ENCODE assay signal across 9 cellular contexts in genomic region chr4:132498215-132498614, GRCh38.
"Had no signal": no experiment of that assay in that cellular context is flagged by ENCODE, and none has a peak within 500 bp of the region (broad histone marks: within the 10 kb centered on the region; RNA-seq: fewer than 3 reads in every experiment).

No MANE protein-coding gene starts in this region.

- H3K9ac ChIP-seq: GM23248 had no signal

- FAIRE-seq: H54, HTR-8/SVneo, K562 had no signal

- H3K4me3 ChIP-seq: GM23248, K562 had no signal

- H3K27ac ChIP-seq: GM23248 had no signal

- H3K4me3 Mint-ChIP-seq: H9 had no signal

- DNase-seq: GM23248, GOT3, H9, HCEC 1CT, IMR-90, KG1 had no signal

- H2AFZ ChIP-seq: GM23248 had no signal

- ATAC-seq: K562 had no signal
